1 cellular context compared by ENCODE assay signal in the genomic region with DNA sequence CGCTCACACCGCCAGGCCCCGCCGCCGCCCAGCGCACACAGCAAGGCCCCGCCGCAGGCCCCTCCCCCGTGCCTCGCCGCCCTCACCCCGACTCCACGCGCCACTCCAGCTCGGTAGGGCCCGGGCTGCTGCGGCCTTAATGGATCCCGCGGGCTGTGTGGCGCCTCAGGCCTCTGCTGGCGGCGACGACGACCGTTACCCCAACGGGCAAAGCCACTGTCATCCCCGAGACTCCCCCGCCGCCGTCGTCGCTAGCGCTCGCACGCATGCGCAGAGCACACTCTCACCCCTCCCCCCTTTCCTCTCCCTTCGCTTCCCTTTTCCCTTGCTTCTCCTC.
TF ChIP-seq lines count a peak whose summit lies in the region.

A gene with protein sequence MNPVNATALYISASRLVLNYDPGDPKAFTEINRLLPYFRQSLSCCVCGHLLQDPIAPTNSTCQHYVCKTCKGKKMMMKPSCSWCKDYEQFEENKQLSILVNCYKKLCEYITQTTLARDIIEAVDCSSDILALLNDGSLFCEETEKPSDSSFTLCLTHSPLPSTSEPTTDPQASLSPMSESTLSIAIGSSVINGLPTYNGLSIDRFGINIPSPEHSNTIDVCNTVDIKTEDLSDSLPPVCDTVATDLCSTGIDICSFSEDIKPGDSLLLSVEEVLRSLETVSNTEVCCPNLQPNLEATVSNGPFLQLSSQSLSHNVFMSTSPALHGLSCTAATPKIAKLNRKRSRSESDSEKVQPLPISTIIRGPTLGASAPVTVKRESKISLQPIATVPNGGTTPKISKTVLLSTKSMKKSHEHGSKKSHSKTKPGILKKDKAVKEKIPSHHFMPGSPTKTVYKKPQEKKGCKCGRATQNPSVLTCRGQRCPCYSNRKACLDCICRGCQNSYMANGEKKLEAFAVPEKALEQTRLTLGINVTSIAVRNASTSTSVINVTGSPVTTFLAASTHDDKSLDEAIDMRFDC (minus strand): TSS at position 272 of the 337 bp plus-strand sequence. CDS start 1,222 bp downstream, outside the sequence.

TF ChIP-seq in H1, 55 proteins besides CTCF, POLR2A, EP300 and RAD21:
- peak; percentile 77 for TF ChIP-seq TAF7 (optimal IDR thresholded peaks at IDR 0.05; ENCODE audit: borderline replicate concordance, low read depth, low read length)
- TF ChIP-seq FOSL1 (IDR thresholded peaks at IDR 0.05; ENCODE audit: insufficient read depth, low read depth, low read length), result no peak
- TF ChIP-seq TAF1 (IDR thresholded peaks at IDR 0.05; ENCODE audit: low read depth, low read length), result peak; percentile 15; the same call in 1 of the 2 replicates
- no peak for TF ChIP-seq CHD1 (IDR thresholded peaks at IDR 0.05; ENCODE audit: low read depth, low read length)
